ENCODE assay signal across 21 cellular contexts in genomic region chrX:116277391-116277790, GRCh38.
"Had no signal": no experiment of that assay in that cellular context is flagged by ENCODE, and none has a peak within 500 bp of the region (broad histone marks: within the 10 kb centered on the region; RNA-seq: fewer than 3 reads in every experiment).

No MANE protein-coding gene starts in this region.

- H3K4me1 Mint-ChIP-seq: activated B cell treated with CpG ODN at 0.5 μM for 24 hours had no signal

- FAIRE-seq: frontal cortex, islet of Langerhans had no signal

- H3K27me3 Mint-ChIP-seq: activated B cell treated with CpG ODN at 0.5 μM for 24 hours; activated CD8-positive, alpha-beta T cell treated with anti-CD3 and anti-CD28 coated beads for 36 hours had no signal

- H3K36me3 Mint-ChIP-seq: activated naive CD4-positive, alpha-beta T cell treated with anti-CD3 and anti-CD28 coated beads, Interleukin-2, amount 50 U/mL, for 72 hours had no signal

- H3K27ac ChIP-seq: esophagus muscularis mucosa, left ventricle myocardium inferior, parathyroid adenoma, spleen, testis, transverse colon, vagina had no signal

- H3K9me3 ChIP-seq: esophagus muscularis mucosa, left ventricle myocardium inferior, spleen, testis, transverse colon, vagina had no signal

- H3K4me1 ChIP-seq: esophagus muscularis mucosa, left ventricle myocardium inferior, parathyroid adenoma, spleen, testis, transverse colon, vagina had no signal

- ATAC-seq: activated CD8-positive, alpha-beta T cell treated with anti-CD3 and anti-CD28 coated beads for 36 hours; activated naive CD4-positive, alpha-beta T cell treated with anti-CD3 and anti-CD28 coated beads, Interleukin-2, amount 50 U/mL, for 72 hours; activated T-cell treated with anti-CD3 and anti-CD28 coated beads, Interleukin-2, amount 50 U/mL, for 4 hours; right cardiac atrium had no signal

- DNase-seq: activated B cell treated with CpG ODN at 0.5 μM for 24 hours; activated CD4-positive, alpha-beta T cell treated with anti-CD3 and anti-CD28 coated beads, Interleukin-2, amount 50 U/mL, for 1 hour; activated CD8-positive, alpha-beta T cell treated with anti-CD3 and anti-CD28 coated beads for 36 hours; activated naive CD4-positive, alpha-beta T cell; activated T-cell treated with anti-CD3 and anti-CD28 coated beads, Interleukin-2, amount 50 U/mL, for 4 hours; dermis blood vessel endothelial cell; effector CD4-positive, alpha-beta T cell; left ventricle myocardium inferior; right cardiac atrium; spleen; stimulated activated naive CD4-positive, alpha-beta T cell; T-helper 2 cell; testis; transverse colon had no signal

- H3K9ac ChIP-seq: parathyroid adenoma had no signal

- H3K79me2 ChIP-seq: parathyroid adenoma had no signal

- H3K4me3 ChIP-seq: esophagus muscularis mucosa, left ventricle myocardium inferior, lung, spleen, testis, transverse colon, vagina had no signal

- H2AFZ ChIP-seq: parathyroid adenoma had no signal

- H3K36me3 ChIP-seq: esophagus muscularis mucosa, left ventricle myocardium inferior, spleen, transverse colon, vagina had no signal

- H3K9me3 Mint-ChIP-seq: activated CD8-positive, alpha-beta T cell treated with anti-CD3 and anti-CD28 coated beads for 36 hours had no signal

- H3K27ac Mint-ChIP-seq: activated B cell treated with CpG ODN at 0.5 μM for 24 hours; activated CD8-positive, alpha-beta T cell treated with anti-CD3 and anti-CD28 coated beads for 36 hours; activated naive CD4-positive, alpha-beta T cell treated with anti-CD3 and anti-CD28 coated beads, Interleukin-2, amount 50 U/mL, for 72 hours had no signal

- H3K4me3 Mint-ChIP-seq: activated B cell treated with CpG ODN at 0.5 μM for 24 hours; activated CD8-positive, alpha-beta T cell treated with anti-CD3 and anti-CD28 coated beads for 36 hours; activated T-cell treated with anti-CD3 and anti-CD28 coated beads, Interleukin-2, amount 50 U/mL, for 4 hours had no signal

- H3K27me3 ChIP-seq: esophagus muscularis mucosa, spleen, testis, transverse colon, vagina had no signal
